Comparison of ENCODE assay signal across 13 cellular contexts in the genomic region with DNA sequence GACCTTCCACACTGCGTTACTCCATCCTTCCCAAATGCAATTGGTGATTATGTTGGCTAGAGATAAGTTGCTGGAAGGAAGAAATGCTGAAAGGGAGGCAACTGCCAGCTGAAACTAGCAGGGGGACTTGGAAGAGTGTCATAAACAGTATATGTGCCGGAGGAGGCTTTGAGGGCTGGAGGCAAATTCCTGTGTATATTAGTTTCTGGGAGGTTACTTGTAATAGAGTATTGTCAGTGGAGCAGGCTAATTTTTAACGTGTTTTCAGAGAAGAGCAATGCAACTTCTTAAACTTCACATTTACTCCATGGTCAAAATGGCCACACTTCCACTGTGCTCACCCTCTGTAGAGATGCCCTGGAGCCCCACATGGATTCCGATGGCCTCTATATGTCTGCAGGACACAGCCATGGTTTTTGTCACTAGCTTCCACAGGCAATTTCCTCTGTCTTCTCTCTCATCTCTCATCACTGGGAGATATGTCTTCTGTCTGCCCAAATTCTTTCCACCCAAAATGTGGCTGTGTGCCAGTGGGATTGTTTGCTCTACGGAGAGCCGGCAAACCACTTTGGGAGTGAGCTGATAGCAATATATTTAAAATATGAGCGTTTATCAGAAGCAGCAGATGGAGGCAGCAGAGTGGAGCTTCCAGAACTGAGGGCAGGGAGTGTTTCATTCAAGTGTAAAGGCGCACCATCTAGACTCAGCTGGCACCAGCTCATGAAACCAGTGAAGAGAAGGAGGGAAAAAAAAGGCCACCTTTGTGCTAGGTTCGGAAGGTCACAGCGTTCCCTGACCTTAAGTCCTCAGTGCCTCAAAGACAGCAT. TPM values are rescaled to one million over a fixed set of nuclear protein-coding genes. Genes with fewer than 3 reads are reported as not detected.
DNase-seq lines count a peak whose midpoint lies in the region; ATAC-seq, FAIRE-seq and TF ChIP-seq lines count a peak whose summit lies in the region.
"Had no signal": no experiment of that assay in that cellular context is flagged by ENCODE, and none has a peak within 500 bp of the region (broad histone marks: within the 10 kb centered on the region; RNA-seq: fewer than 3 reads in every experiment).

No MANE protein-coding gene starts in this region.

- H4K20me1 ChIP-seq in HepG2 (ENCODE audit: insufficient read depth, low read length): no peaks in the 10 kb centered on the region

- H3K4me1 ChIP-seq in liver (ENCODE audit: control insufficient read depth in 4 of 4, insufficient read depth in 4 of 4, low read length in 3 of 4): peaks cover 4 to 17% (median 15%) of the 10 kb centered on the region in 4 donors
- H3K4me1 ChIP-seq in HepG2 (ENCODE audit: insufficient read depth, low read length): peaks cover 20% of the 10 kb centered on the region
- H3K4me1 ChIP-seq: breast epithelium had no signal

- BruUV-seq in HepG2 (replicated peaks; lab: Mats Ljungman, UMichigan): no TSS peak

- DNase-seq in HepG2 (ENCODE audit: low spot score) (no peak), amniotic epithelial cell (ENCODE audit: low read depth) (peak; percentile 8), left colon (no peak), NOMO-1 treated with dmso at 0.1 percent for 144 hours (lab: John Stamatoyannopoulos, UW; ENCODE audit: unreplicated experiment) (no peak)
- DNase-seq in effector CD8-positive, alpha-beta T cell (lab: John Stamatoyannopoulos, UW): no peak
- DNase-seq: mesendoderm, NCI-H774, small intestine, T-helper 2 cell had no signal

- H3K9ac ChIP-seq in liver (ENCODE audit: low read depth in 1 of 2, low read length in 2 of 2) (no peak overlapping the region), HepG2 (ENCODE audit: insufficient read depth, low read depth, low read length) (no peak overlapping the region)

- TF ChIP-seq RAD21 in liver (IDR thresholded peaks at IDR 0.05) (peak; percentile 25 to 35), HepG2 (CRISPR knock-in tag; IDR thresholded peaks at IDR 0.05) (no peak)

- no peak for TF ChIP-seq EP300 in HepG2 (IDR thresholded peaks at IDR 0.05; ENCODE audit: low read depth in 2 of 2, low read length in 2 of 2)
- no peak for TF ChIP-seq EP300 in HepG2 (CRISPR knock-in tag; IDR thresholded peaks at IDR 0.05; ENCODE audit: borderline replicate concordance)

- POLR2A ChIA-PET in HepG2 (lab: Yijun Ruan, JAX): no interaction called here

- in situ Hi-C loops in HepG2 (cut with HindIII; ENCODE audit: extremely low pct_ligation_motif_present, low pct_unique_long_range_greater_than_20kb): no loop called here

- H3K79me2 ChIP-seq in HepG2 (ENCODE audit: insufficient read depth, low read length): no peaks in the 10 kb centered on the region

- no peak overlapping the region for H3K4me2 ChIP-seq in HepG2 (ENCODE audit: low read depth, low read length)

- ATAC-seq in HepG2 (no peak), left colon (peak; percentile 39), HG03571 (IDR thresholded peaks at IDR 0.05; ENCODE audit: unreplicated experiment) (no peak), HG03354 (IDR thresholded peaks at IDR 0.05; ENCODE audit: poor library complexity, severe bottlenecking, unreplicated experiment) (no peak)

- H3K36me3 ChIP-seq in liver (ENCODE audit: control insufficient read depth in 4 of 4, insufficient read depth in 3 of 4, low read depth in 1 of 4, low read length in 3 of 4) (no peaks in the 10 kb centered on the region), HepG2 (replicated peaks in 1 of 2; ENCODE audit: control insufficient read depth in 1 of 2, insufficient read depth in 2 of 2, low read length in 2 of 2) (no peaks in the 10 kb centered on the region)
- H3K36me3 ChIP-seq: breast epithelium had no signal

- no peaks in the 10 kb centered on the region for H3K27me3 ChIP-seq in liver (ENCODE audit: control insufficient read depth in 4 of 4, insufficient read depth in 4 of 4, low read length in 3 of 4)
- peaks cover 0 to 11% of the 10 kb centered on the region in 2 experiments; a peak in 2 of 5 replicates for H3K27me3 ChIP-seq in HepG2 (ENCODE audit: control insufficient read depth in 1 of 2, insufficient read depth in 2 of 2, low read length in 2 of 2)
- H3K27me3 ChIP-seq: breast epithelium had no signal

- WGBS in liver: 47% methylated on average over 10 of the region's 10 CpGs
- WGBS in HepG2 (ENCODE audit: low lambda C conversion rate): 27% methylated on average over 10 of the region's 10 CpGs

- CTCF ChIA-PET in HepG2 (lab: Yijun Ruan, JAX; ENCODE audit: low intra/inter-chr PET ratio, low total read pairs): no interaction called here

- H3K9me3 ChIP-seq in liver (ENCODE audit: control insufficient read depth in 4 of 4, low read length in 3 of 4) (no peaks in the 10 kb centered on the region), HepG2 (ENCODE audit: low read length) (no peaks in the 10 kb centered on the region)
- H3K9me3 ChIP-seq: breast epithelium had no signal

- intact Hi-C loops in HepG2 (cut with micrococcal nuclease; ENCODE audit: unreplicated experiment): no loop called here
- intact Hi-C loops in left colon (cut with DNase I, micrococcal nuclease): loop anchor here in 1 of 2 donors (10.0 kb wide), 1 partner anchor 111 kb away; no protein-coding TSS in a partner anchor

- FAIRE-seq in HepG2 (lab: Jason Lieb, UNC): no peak
- FAIRE-seq: small intestine had no signal

- H3K4me3 ChIP-seq in liver (ENCODE audit: low read depth in 1 of 3, low read length in 3 of 3) (no peak overlapping the region), HepG2 (replicated peaks in 1 of 3; ENCODE audit: insufficient read depth in 1 of 3, low read depth in 2 of 3, low read length in 3 of 3) (no peak overlapping the region)
- H3K4me3 ChIP-seq: breast epithelium had no signal

- no peak overlapping the region for H3K27ac ChIP-seq in liver (ENCODE audit: low read depth in 1 of 2, low read length in 2 of 2)
- H3K27ac ChIP-seq in HepG2 (ENCODE audit: extremely low read length, insufficient read depth, low read length): no peak overlapping the region

- H2AFZ ChIP-seq in HepG2 (ENCODE audit: low read length): no peak overlapping the region

- no peak for TF ChIP-seq POLR2A in HepG2 (IDR thresholded peaks at IDR 0.05; ENCODE audit: insufficient read depth in 1 of 2, low read depth in 2 of 2, low read length in 2 of 2)

- no peak for TF ChIP-seq CTCF in liver (IDR thresholded peaks at IDR 0.05; ENCODE audit: low read depth, low read length, missing input control)
- no peak for TF ChIP-seq CTCF in HepG2 (CRISPR knock-in tag; IDR thresholded peaks at IDR 0.05)

TF ChIP-seq in liver, 16 proteins besides CTCF, POLR2A, EP300 and RAD21:
- TF ChIP-seq RXRA (IDR thresholded peaks at IDR 0.05) (peak in 1 of 2 donors; percentile 18), JUND (IDR thresholded peaks at IDR 0.05) (no peak), HNF4A (conservative IDR thresholded peaks at IDR 0.05) (peak; percentile 54 to 78), SP1 (IDR thresholded peaks at IDR 0.05) (no peak), GABPA (IDR thresholded peaks at IDR 0.05 in 1 of 2, conservative IDR thresholded peaks at IDR 0.05 in 1 of 2) (no peak), HNF4G (IDR thresholded peaks at IDR 0.05) (peak; percentile 27), NR2F2 (IDR thresholded peaks at IDR 0.05) (peak; percentile 34), EGR1 (IDR thresholded peaks at IDR 0.05; ENCODE audit: low read depth in 2 of 2) (no peak)
- TF ChIP-seq, protein P1, sequence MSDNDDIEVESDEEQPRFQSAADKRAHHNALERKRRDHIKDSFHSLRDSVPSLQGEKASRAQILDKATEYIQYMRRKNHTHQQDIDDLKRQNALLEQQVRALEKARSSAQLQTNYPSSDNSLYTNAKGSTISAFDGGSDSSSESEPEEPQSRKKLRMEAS (IDR thresholded peaks at IDR 0.05): no peak

RNA-seq across cellular contexts. Expression of a gene that starts 13.4 kb away (rescaled TPM):
- total RNA-seq in liver: 10 to 100 TPM; 29.0 to 38.8 TPM
- polyA plus RNA-seq in liver: 10 to 100 TPM; 23.4 to 39.5 TPM
- 3.1 and 6.5 TPM in 2 replicates for total RNA-seq in HepG2 (2016; rRNA removed; fragmentation: Illumina TruSeq; extraction: Trizol)
- 1.3 and 2.9 TPM in 2 replicates for total RNA-seq in HepG2 (2016; cell fraction: cytosol; rRNA removed; fragmentation: Illumina TruSeq; extraction: Trizol; ENCODE audit: low read depth)
- 2.7 and 7.3 TPM in 2 replicates for total RNA-seq in HepG2 (2016; cell fraction: insoluble cytoplasmic fraction; rRNA removed; fragmentation: Illumina TruSeq; extraction: Trizol)
- 4.1 and 4.8 TPM in 2 replicates for total RNA-seq in HepG2 (2016; cell fraction: membrane; rRNA removed; fragmentation: Illumina TruSeq; extraction: Trizol)
- total RNA-seq in HepG2 (2016; cell fraction: nucleus; rRNA removed; fragmentation: Illumina TruSeq; extraction: Trizol): 6.2 and 7.8 TPM in 2 replicates
- 2.5 and 3.3 TPM in 2 replicates for polyA plus RNA-seq in HepG2 (2011; rRNA removed)
- 1.7 and 2.7 TPM in 2 replicates for polyA plus RNA-seq in HepG2 (2011; cell fraction: cytosol; rRNA removed)
- polyA plus RNA-seq in HepG2 (2011; cell fraction: nucleus; rRNA removed): 1.1 and 1.3 TPM in 2 replicates
- 1.1 and 1.8 TPM in 2 replicates for polyA plus RNA-seq in HepG2 (2012)
- polyA plus RNA-seq in HepG2 (2016; cell fraction: cytosol; fragmentation: Illumina TruSeq; extraction: Trizol; ENCODE audit: low read depth): 2.0 and 2.2 TPM in 2 replicates
- polyA plus RNA-seq in HepG2 (2016; cell fraction: insoluble cytoplasmic fraction; fragmentation: Illumina TruSeq; extraction: Trizol; ENCODE audit: low read depth): 2.8 and 3.0 TPM in 2 replicates
- polyA plus RNA-seq in HepG2 (2016; cell fraction: membrane; fragmentation: Illumina TruSeq; extraction: Trizol; ENCODE audit: low read depth): 2.2 and 2.8 TPM in 2 replicates
- 5.7 and 10.7 TPM in 2 replicates for polyA plus RNA-seq in HepG2 (2016; cell fraction: nucleus; fragmentation: Illumina TruSeq; extraction: Trizol; ENCODE audit: insufficient read depth, low read depth)
- 1.3 and 18.8 TPM in 2 replicates for polyA minus RNA-seq in HepG2 (2011; rRNA and poly(A)+ RNA removed; ENCODE audit: low replicate concordance)
- 1.5 and 1.6 TPM in 2 replicates for polyA minus RNA-seq in HepG2 (2011; cell fraction: cytosol; rRNA and poly(A)+ RNA removed)
- polyA minus RNA-seq in HepG2 (2011; cell fraction: nucleus; rRNA and poly(A)+ RNA removed): 3.6 and 10.0 TPM in 2 replicates
- total RNA-seq in left colon: 10 to 100 TPM; 71.1 to 81.3 TPM
